ENCODE assay signal across 20 cellular contexts in genomic region chr6:123640567-123641187, GRCh38. TPM values are rescaled to one million over a fixed set of nuclear protein-coding genes. Genes with fewer than 3 reads are reported as not detected.
"Had no signal": no experiment of that assay in that cellular context is flagged by ENCODE, and none has a peak within 500 bp of the region (broad histone marks: within the 10 kb centered on the region; RNA-seq: fewer than 3 reads in every experiment).

No MANE protein-coding gene starts in this region.

- H3K9me3 ChIP-seq: ascending aorta, gastroesophageal sphincter, right atrium auricular region, transverse colon had no signal

- H3K27me3 Mint-ChIP-seq: activated CD8-positive, alpha-beta T cell treated with anti-CD3 and anti-CD28 coated beads for 36 hours; activated naive CD8-positive, alpha-beta T cell treated with anti-CD3 and anti-CD28 coated beads, Interleukin-2, amount 50 U/mL, for 24 hours; stimulated activated naive B cell treated with anti-CD40 and anti-IgM and Interleukin-4, amounts not matched to agents 10 μg/mL and 1 μg/mL and 100 μg/mL, for 72 hours had no signal

- H3K9me3 Mint-ChIP-seq: activated CD8-positive, alpha-beta T cell treated with anti-CD3 and anti-CD28 coated beads for 36 hours; activated naive CD8-positive, alpha-beta T cell treated with anti-CD3 and anti-CD28 coated beads, Interleukin-2, amount 50 U/mL, for 24 hours; stimulated activated naive B cell treated with anti-CD40 and anti-IgM and Interleukin-4, amounts not matched to agents 10 μg/mL and 1 μg/mL and 100 μg/mL, for 72 hours had no signal

- H3K4me1 Mint-ChIP-seq: activated naive CD8-positive, alpha-beta T cell treated with anti-CD3 and anti-CD28 coated beads, Interleukin-2, amount 50 U/mL, for 24 hours; stimulated activated naive B cell treated with anti-CD40 and anti-IgM and Interleukin-4, amounts not matched to agents 10 μg/mL and 1 μg/mL and 100 μg/mL, for 72 hours had no signal

- H3K4me1 ChIP-seq: ascending aorta, gastroesophageal sphincter, parathyroid adenoma, spleen, transverse colon had no signal

- H3K4me3 Mint-ChIP-seq: activated CD8-positive, alpha-beta T cell treated with anti-CD3 and anti-CD28 coated beads for 36 hours; activated naive CD8-positive, alpha-beta T cell treated with anti-CD3 and anti-CD28 coated beads, Interleukin-2, amount 50 U/mL, for 24 hours; stimulated activated naive B cell treated with anti-CD40 and anti-IgM and Interleukin-4, amounts not matched to agents 10 μg/mL and 1 μg/mL and 100 μg/mL, for 72 hours had no signal

- H3K36me3 Mint-ChIP-seq: stimulated activated naive B cell treated with anti-CD40 and anti-IgM and Interleukin-4, amounts not matched to agents 10 μg/mL and 1 μg/mL and 100 μg/mL, for 72 hours had no signal

- H2AFZ ChIP-seq: hepatocyte, parathyroid adenoma had no signal

- H3K36me3 ChIP-seq: ascending aorta, cardiac muscle cell, gastroesophageal sphincter, right atrium auricular region, spleen, transverse colon, WERI-Rb-1 had no signal

- H3K4me2 ChIP-seq: hepatocyte had no signal

- H3K27ac ChIP-seq: ascending aorta, gastroesophageal sphincter, hepatocyte, parathyroid adenoma, spleen, transverse colon, WERI-Rb-1 had no signal

- ATAC-seq: activated CD8-positive, alpha-beta T cell treated with anti-CD3 and anti-CD28 coated beads for 36 hours; activated naive CD8-positive, alpha-beta T cell treated with anti-CD3 and anti-CD28 coated beads, Interleukin-2, amount 50 U/mL, for 24 hours; gastroesophageal sphincter; stimulated activated naive B cell treated with anti-CD40 and anti-IgM and Interleukin-4, amounts not matched to agents 10 μg/mL and 1 μg/mL and 100 μg/mL, for 72 hours had no signal

- H3K79me2 ChIP-seq: hepatocyte, parathyroid adenoma had no signal

- DNase-seq: activated CD4-positive, alpha-beta T cell treated with anti-CD3 and anti-CD28 coated beads for 4 hours; activated CD8-positive, alpha-beta memory T cell treated with anti-CD3 and anti-CD28 coated beads, Interleukin-2, amount 50 U/mL, for 48 hours; activated CD8-positive, alpha-beta T cell treated with anti-CD3 and anti-CD28 coated beads for 36 hours; activated naive CD8-positive, alpha-beta T cell treated with anti-CD3 and anti-CD28 coated beads, Interleukin-2, amount 50 U/mL, for 24 hours; mesendoderm; spleen; stimulated activated CD4-positive, alpha-beta T cell treated with anti-CD3 and anti-CD28 coated beads, Interleukin-1b, Interleukin-23, amount 100 ng/mL, for 48 hours; stimulated activated naive B cell treated with anti-CD40 and anti-IgM and Interleukin-4, amounts not matched to agents 10 μg/mL and 1 μg/mL and 100 μg/mL, for 72 hours; transverse colon; WERI-Rb-1 had no signal

- H3K27ac Mint-ChIP-seq: activated CD8-positive, alpha-beta T cell treated with anti-CD3 and anti-CD28 coated beads for 36 hours; activated naive CD8-positive, alpha-beta T cell treated with anti-CD3 and anti-CD28 coated beads, Interleukin-2, amount 50 U/mL, for 24 hours; stimulated activated naive B cell treated with anti-CD40 and anti-IgM and Interleukin-4, amounts not matched to agents 10 μg/mL and 1 μg/mL and 100 μg/mL, for 72 hours had no signal

- H3K27me3 ChIP-seq: ascending aorta, cardiac muscle cell, gastroesophageal sphincter, hepatocyte, right atrium auricular region, spleen, transverse colon had no signal

- H3K9ac ChIP-seq: parathyroid adenoma had no signal

- H3K4me3 ChIP-seq: ascending aorta, cardiac muscle cell, gastroesophageal sphincter, hepatocyte, right atrium auricular region, spleen, transverse colon had no signal

RNA-seq across cellular contexts. Expression of gene TRDN, which starts 3.9 kb away (rescaled TPM):
- total RNA-seq: activated CD8-positive, alpha-beta T cell treated with anti-CD3 and anti-CD28 coated beads for 36 hours; ascending aorta; endothelial cell of umbilical vein; gastroesophageal sphincter; kidney epithelial cell; spleen had no signal
- polyA plus RNA-seq: endothelial cell of umbilical vein, liver, neural cell had no signal
